Comparison of ENCODE assay signal across 12 cellular contexts in genomic region chr10:119375574-119376265, GRCh38.
DNase-seq lines count a peak whose midpoint lies in the region; ATAC-seq, FAIRE-seq and TF ChIP-seq lines count a peak whose summit lies in the region.
"Had no signal": no experiment of that assay in that cellular context is flagged by ENCODE, and none has a peak within 500 bp of the region (broad histone marks: within the 10 kb centered on the region; RNA-seq: fewer than 3 reads in every experiment).

No MANE protein-coding gene starts in this region.

- no peak overlapping the region for H2AFZ ChIP-seq in HepG2 (ENCODE audit: low read length)

- no peak for ATAC-seq in activated B cell treated with CpG ODN at 0.5 μM for 24 hours (ENCODE audit: low read depth)
- peak; percentile 1 for ATAC-seq in Right ventricle myocardium superior (ENCODE audit: poor library complexity)
- no peak for ATAC-seq in HG02571 (IDR thresholded peaks at IDR 0.05; ENCODE audit: unreplicated experiment)
- no peak for ATAC-seq in HepG2

- TF ChIP-seq CTCF in activated B cell treated with CpG ODN at 0.5 μM for 24 hours (IDR thresholded peaks at IDR 0.05) (no peak), HepG2 (CRISPR knock-in tag; IDR thresholded peaks at IDR 0.05) (no peak)

- TF ChIP-seq POLR2A in HepG2 (IDR thresholded peaks at IDR 0.05; ENCODE audit: insufficient read depth in 1 of 2, low read depth in 2 of 2, low read length in 2 of 2) = no peak

- intact Hi-C loops in activated B cell treated with CpG ODN at 0.5 μM for 24 hours (cut with micrococcal nuclease) (no loop called here), Right ventricle myocardium superior (cut with DNase I) (no loop called here), HepG2 (cut with micrococcal nuclease; ENCODE audit: unreplicated experiment) (no loop called here)

- DNase-seq in DMS 273 (lab: John Stamatoyannopoulos, UW; ENCODE audit: unreplicated experiment) (peak; percentile 94), activated B cell treated with CpG ODN at 0.5 μM for 24 hours (no peak), Right ventricle myocardium superior (peak; percentile 55), renal cortical epithelial cell (ENCODE audit: low read depth) (peak; percentile 83), nucleus accumbens (lab: John Stamatoyannopoulos, UW) (no peak), HepG2 (ENCODE audit: low spot score) (no peak), NCI-H345 treated with DMSO at 0.1 percent for 48 hours (lab: John Stamatoyannopoulos, UW; ENCODE audit: unreplicated experiment) (no peak)
- DNase-seq: activated gamma-delta T cell treated with Interleukin-2 at 50 U/mL for 16 hours, Calu3 had no signal

- no peak overlapping the region for H3K4me3 Mint-ChIP-seq in activated B cell treated with CpG ODN at 0.5 μM for 24 hours

- no peaks in the 10 kb centered on the region for H3K27me3 ChIP-seq in HepG2 (ENCODE audit: control insufficient read depth in 1 of 2, insufficient read depth in 2 of 2, low read length in 2 of 2)

- FAIRE-seq in HepG2 (lab: Jason Lieb, UNC) = no peak
- FAIRE-seq: urothelium cell line had no signal

- H3K9ac ChIP-seq in HepG2 (ENCODE audit: insufficient read depth, low read depth, low read length) = no peak overlapping the region

- TF ChIP-seq RAD21 in HepG2 (CRISPR knock-in tag; IDR thresholded peaks at IDR 0.05) = no peak

- no peaks in the 10 kb centered on the region for H3K79me2 ChIP-seq in HepG2 (ENCODE audit: insufficient read depth, low read length)

- H3K9me3 ChIP-seq in HepG2 (ENCODE audit: low read length) = no peaks in the 10 kb centered on the region

- peak overlapping the region; percentile 36 for H3K27ac Mint-ChIP-seq in activated B cell treated with CpG ODN at 0.5 μM for 24 hours

- no peak overlapping the region for H3K4me3 ChIP-seq in HepG2 (replicated peaks in 1 of 3; ENCODE audit: insufficient read depth in 1 of 3, low read depth in 2 of 3, low read length in 3 of 3)

- no peaks in the 10 kb centered on the region for H3K4me1 ChIP-seq in HepG2 (ENCODE audit: insufficient read depth, low read length)

- H3K36me3 Mint-ChIP-seq in activated B cell treated with CpG ODN at 0.5 μM for 24 hours (ENCODE audit: low read depth) = peaks cover 22% of the 10 kb centered on the region

- no peak for TF ChIP-seq EP300 in HepG2 (IDR thresholded peaks at IDR 0.05; ENCODE audit: low read depth in 2 of 2, low read length in 2 of 2)
- TF ChIP-seq EP300 in HepG2 (CRISPR knock-in tag; IDR thresholded peaks at IDR 0.05; ENCODE audit: borderline replicate concordance) = no peak

- in situ Hi-C loops in HepG2 (cut with HindIII; ENCODE audit: extremely low pct_ligation_motif_present, low pct_unique_long_range_greater_than_20kb) = no loop called here

- H3K4me2 ChIP-seq in HepG2 (ENCODE audit: low read depth, low read length) = no peak overlapping the region

- BruUV-seq in HepG2 (replicated peaks; lab: Mats Ljungman, UMichigan) = no TSS peak

- 90% methylated on average over 4 of the region's 7 CpGs for WGBS in HepG2 (ENCODE audit: low lambda C conversion rate)

- peaks cover 56% of the 10 kb centered on the region for H3K4me1 Mint-ChIP-seq in activated B cell treated with CpG ODN at 0.5 μM for 24 hours

- H3K36me3 ChIP-seq in HepG2 (replicated peaks in 1 of 2; ENCODE audit: control insufficient read depth in 1 of 2, insufficient read depth in 2 of 2, low read length in 2 of 2) = peaks cover 7% of the 10 kb centered on the region in 2 experiments; a peak in 4 of 5 replicates

- H3K27ac ChIP-seq in HepG2 (ENCODE audit: extremely low read length, insufficient read depth, low read length) = no peak overlapping the region

- H4K20me1 ChIP-seq in HepG2 (ENCODE audit: insufficient read depth, low read length) = no peaks in the 10 kb centered on the region

- POLR2A ChIA-PET in activated B cell treated with CpG ODN at 0.5 μM for 24 hours (lab: Charles Lee) = interaction anchor here (0.8 to 1.2 kb wide), 2 partner anchors 11 to 44 kb away, joined by 3 read pairs; no protein-coding TSS in a partner anchor
- POLR2A ChIA-PET in HepG2 (lab: Yijun Ruan, JAX) = no interaction called here

- H3K9me3 Mint-ChIP-seq in activated B cell treated with CpG ODN at 0.5 μM for 24 hours = peaks cover 8% of the 10 kb centered on the region

- H3K27me3 Mint-ChIP-seq in activated B cell treated with CpG ODN at 0.5 μM for 24 hours = no peaks in the 10 kb centered on the region
- H3K27me3 Mint-ChIP-seq: IgD-negative memory B cell had no signal

- CTCF ChIA-PET in activated B cell treated with CpG ODN at 0.5 μM for 24 hours (lab: Charles Lee) = no interaction called here
- CTCF ChIA-PET in HepG2 (lab: Yijun Ruan, JAX; ENCODE audit: low intra/inter-chr PET ratio, low total read pairs) = no interaction called here

TF ChIP-seq in HepG2, 621 proteins besides CTCF, POLR2A, EP300 and RAD21 (continues in another document):
- no peak for TF ChIP-seq SKI (IDR thresholded peaks at IDR 0.05; ENCODE audit: partially characterized antibody)
- TF ChIP-seq PCBP1 (IDR thresholded peaks at IDR 0.05; ENCODE audit: borderline replicate concordance, low read depth, low read length) = no peak
- TF ChIP-seq ZBTB42 (CRISPR knock-in tag; IDR thresholded peaks at IDR 0.05) = no peak
- TF ChIP-seq FOXP4 (CRISPR knock-in tag; IDR thresholded peaks at IDR 0.05) = no peak
- TF ChIP-seq MED13 (CRISPR knock-in tag; IDR thresholded peaks at IDR 0.05) = no peak
- no peak for TF ChIP-seq RELA (CRISPR knock-in tag; IDR thresholded peaks at IDR 0.05)
- no peak for TF ChIP-seq ZNF460 (CRISPR knock-in tag; IDR thresholded peaks at IDR 0.05; ENCODE audit: borderline replicate concordance)
- TF ChIP-seq CHCHD3 (CRISPR knock-in tag; IDR thresholded peaks at IDR 0.05) = no peak
- no peak for TF ChIP-seq FOSL1 (CRISPR knock-in tag; IDR thresholded peaks at IDR 0.05; ENCODE audit: borderline replicate concordance)
- no peak for TF ChIP-seq ZNF501 (CRISPR knock-in tag; IDR thresholded peaks at IDR 0.05)
- TF ChIP-seq WIZ (CRISPR knock-in tag; IDR thresholded peaks at IDR 0.05) = no peak

Comparison
In these comparisons a context has a peak if more than half of its experiments do, and no peak if none do; other contexts are left out.
1. DNase-seq: peak in DMS 273 (single experiment), Right ventricle myocardium superior (single experiment) and renal cortical epithelial cell (single experiment); none in activated B cell treated with CpG ODN at 0.5 μM for 24 hours (single experiment), nucleus accumbens (0 of 56), HepG2 (single experiment) and NCI-H345 treated with DMSO at 0.1 percent for 48 hours (single experiment).